In the genomic region with DNA sequence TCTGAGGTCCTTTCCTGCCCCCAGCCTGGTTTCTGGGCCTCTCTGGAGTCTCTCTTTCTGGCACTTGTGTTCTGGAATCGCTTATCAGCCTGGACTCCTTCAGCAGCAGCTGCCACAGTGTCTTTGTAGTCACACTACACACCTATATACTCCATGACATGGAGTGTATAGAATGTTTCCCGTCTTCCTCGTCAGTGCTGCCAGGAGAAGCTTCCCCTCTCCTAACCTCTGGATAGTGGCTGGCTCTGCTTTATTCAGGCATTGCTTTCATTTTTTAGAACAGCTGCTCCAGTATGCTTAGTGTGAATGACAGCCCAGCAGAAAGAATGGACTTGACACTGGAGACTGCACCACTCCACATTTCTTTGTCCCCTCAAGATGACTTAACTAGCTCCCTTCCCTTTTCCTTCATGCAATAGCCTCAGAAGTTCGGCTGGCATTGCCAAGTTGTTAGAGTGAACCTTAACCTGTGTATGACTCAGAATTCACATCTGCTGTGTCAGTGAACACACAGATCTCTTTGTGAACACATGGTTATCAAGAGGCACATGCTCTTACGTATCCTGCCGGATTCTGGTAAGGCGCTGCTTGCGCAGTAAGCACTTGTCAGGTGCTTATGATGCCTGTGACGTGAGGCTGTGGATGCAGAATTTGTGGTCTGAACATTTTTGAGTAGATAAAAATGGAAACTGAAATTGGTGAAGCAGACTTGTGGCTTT, we compare ENCODE assay signal across 8 cellular contexts.
DNase-seq lines count a peak whose midpoint lies in the region; ATAC-seq and TF ChIP-seq lines count a peak whose summit lies in the region.

No MANE protein-coding gene starts in this region.

- H3K27ac ChIP-seq in epithelial cell of prostate, result no peak overlapping the region
- no peak overlapping the region for H3K27ac ChIP-seq in OCI-LY7 (ENCODE audit: low read depth, low read length, poor library complexity, severe bottlenecking)

- no peaks in the 10 kb centered on the region for H3K36me3 Mint-ChIP-seq in stimulated activated effector memory CD8-positive, alpha-beta T cell treated with anti-CD3 and anti-CD28 coated beads, Interleukin-12 subunit alpha, Interleukin-12 subunit beta, amount 100 ng/mL, for 72 hours

- peaks cover 9% of the 10 kb centered on the region for H3K4me1 Mint-ChIP-seq in stimulated activated effector memory CD8-positive, alpha-beta T cell treated with anti-CD3 and anti-CD28 coated beads, Interleukin-12 subunit alpha, Interleukin-12 subunit beta, amount 100 ng/mL, for 72 hours

- BruUV-seq in OCI-LY7 (replicated peaks; lab: Mats Ljungman, UMichigan), result no TSS peak

- DNase-seq in DMS79 (lab: John Stamatoyannopoulos, UW), result peak; percentile 52
- peak; percentile 34 to 81 for DNase-seq in NCI-H524 (lab: John Stamatoyannopoulos, UW)
- peak; percentile 71 for DNase-seq in epithelial cell of prostate (ENCODE audit: low read depth, low spot score)
- no peak for DNase-seq in omental fat pad (ENCODE audit: low spot score)
- no peak for DNase-seq in OCI-LY7 (ENCODE audit: low spot score)
- no peak for DNase-seq in stimulated activated effector memory CD8-positive, alpha-beta T cell treated with anti-CD3 and anti-CD28 coated beads, Interleukin-12 subunit alpha, Interleukin-12 subunit beta, amount 100 ng/mL, for 72 hours (ENCODE audit: low spot score in 2 of 2)
- DNase-seq in NCI-H345 (lab: John Stamatoyannopoulos, UW), result no peak

- H3K9me3 Mint-ChIP-seq in stimulated activated effector memory CD8-positive, alpha-beta T cell treated with anti-CD3 and anti-CD28 coated beads, Interleukin-12 subunit alpha, Interleukin-12 subunit beta, amount 100 ng/mL, for 72 hours, result no peaks in the 10 kb centered on the region

- TF ChIP-seq CTCF in omental fat pad (IDR thresholded peaks at IDR 0.05) (no peak), OCI-LY7 (conservative IDR thresholded peaks at IDR 0.05; ENCODE audit: low read length) (no peak)

- H3K4me3 Mint-ChIP-seq in stimulated activated effector memory CD8-positive, alpha-beta T cell treated with anti-CD3 and anti-CD28 coated beads, Interleukin-12 subunit alpha, Interleukin-12 subunit beta, amount 100 ng/mL, for 72 hours, result no peak overlapping the region

- H3K9me2 ChIP-seq in OCI-LY7 (ENCODE audit: insufficient read depth, low read length), result no peaks in the 10 kb centered on the region

- no peaks in the 10 kb centered on the region for H3K4me1 ChIP-seq in OCI-LY7 (ENCODE audit: insufficient read depth, low read length, poor library complexity, severe bottlenecking)

- H3K9me3 ChIP-seq in OCI-LY7 (ENCODE audit: low read length), result no peaks in the 10 kb centered on the region

- H3K36me3 ChIP-seq in OCI-LY7 (ENCODE audit: insufficient read depth, low read length), result no peaks in the 10 kb centered on the region

- POLR2A ChIA-PET in OCI-LY7 (lab: Charles Lee), result no interaction called here

- H3K79me2 ChIP-seq in OCI-LY7 (ENCODE audit: insufficient read depth, low read depth, low read length), result no peaks in the 10 kb centered on the region

- CTCF ChIA-PET in OCI-LY7 (lab: Charles Lee; ENCODE audit: unreplicated experiment), result no interaction called here

- H3K27ac Mint-ChIP-seq in stimulated activated effector memory CD8-positive, alpha-beta T cell treated with anti-CD3 and anti-CD28 coated beads, Interleukin-12 subunit alpha, Interleukin-12 subunit beta, amount 100 ng/mL, for 72 hours, result no peak overlapping the region

- no peak overlapping the region for H2AFZ ChIP-seq in OCI-LY7 (ENCODE audit: low read length)

- ATAC-seq in omental fat pad (ENCODE audit: low FRiP score) (peak; percentile 95), GM18870 (IDR thresholded peaks at IDR 0.05; ENCODE audit: unreplicated experiment) (no peak)
- ATAC-seq in stimulated activated effector memory CD8-positive, alpha-beta T cell treated with anti-CD3 and anti-CD28 coated beads, Interleukin-12 subunit alpha, Interleukin-12 subunit beta, amount 100 ng/mL, for 72 hours, result no peak

- no peak overlapping the region for H3K4me2 ChIP-seq in OCI-LY7 (ENCODE audit: low read length)

- H3K4me3 ChIP-seq in OCI-LY7 (ENCODE audit: low read depth, low read length, poor library complexity, severe bottlenecking), result no peak overlapping the region

- no peaks in the 10 kb centered on the region for H4K20me1 ChIP-seq in OCI-LY7 (ENCODE audit: insufficient read depth, low read length)

- intact Hi-C loops in OCI-LY7 (cut with micrococcal nuclease; ENCODE audit: unreplicated experiment), result no loop called here

Comparison
In these comparisons a context has a peak if more than half of its experiments do, and no peak if none do; other contexts are left out.
1. DNase-seq: peak in DMS79 (single experiment), NCI-H524 (2 of 2) and epithelial cell of prostate (single experiment); none in omental fat pad (single experiment), OCI-LY7 (single experiment), stimulated activated effector memory CD8-positive, alpha-beta T cell treated with anti-CD3 and anti-CD28 coated beads, Interleukin-12 subunit alpha, Interleukin-12 subunit beta, amount 100 ng/mL, for 72 hours (0 of 2) and NCI-H345 (single experiment).